ENCODE assay signal across 9 cellular contexts in the genomic region with DNA sequence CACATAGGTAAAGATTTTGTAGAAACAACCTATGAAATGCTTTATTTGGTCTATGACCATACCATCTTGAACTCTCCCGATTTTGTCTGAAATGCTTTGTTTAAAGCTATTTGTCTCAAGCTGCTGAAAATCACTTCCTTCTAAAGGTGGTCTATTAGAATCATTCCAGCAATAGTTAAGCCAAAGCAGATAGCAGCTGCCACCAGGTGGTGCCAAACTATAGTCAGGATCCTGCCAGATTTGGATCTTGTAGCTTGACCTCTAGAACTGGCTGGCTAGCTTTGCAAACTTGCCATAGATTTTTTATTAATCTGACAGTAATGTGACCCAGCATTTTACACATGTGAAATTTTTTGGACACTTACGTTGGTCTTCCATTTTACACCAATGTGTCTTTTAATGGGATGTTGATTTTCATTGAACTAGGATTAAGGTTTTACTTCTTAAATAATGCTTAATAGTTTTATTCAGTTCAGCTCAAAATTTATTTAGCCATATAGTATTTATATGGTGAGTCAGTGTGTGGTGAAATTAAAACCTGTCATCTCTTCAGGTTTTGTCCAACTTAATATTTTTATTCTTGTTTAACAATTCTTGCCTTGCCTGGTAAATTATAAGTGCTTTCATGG. TPM values are rescaled to one million over a fixed set of nuclear protein-coding genes. Genes with fewer than 3 reads are reported as not detected.
DNase-seq lines count a peak whose midpoint lies in the region; ATAC-seq and TF ChIP-seq lines count a peak whose summit lies in the region.
"Had no signal": no experiment of that assay in that cellular context is flagged by ENCODE, and none has a peak within 500 bp of the region (broad histone marks: within the 10 kb centered on the region; RNA-seq: fewer than 3 reads in every experiment).

No MANE protein-coding gene starts in this region.

- 54 to 60% methylated on average over 2 of the region's 2 CpGs for WGBS in sigmoid colon, 2 donors

- no peak overlapping the region for H2AFZ ChIP-seq in Loucy (ENCODE audit: low read length)

- no peaks in the 10 kb centered on the region for H3K79me2 ChIP-seq in Loucy (ENCODE audit: insufficient read depth, low read length)

- H3K27me3 ChIP-seq in Loucy (ENCODE audit: insufficient read depth, low read length, poor library complexity, severe bottlenecking) (no peaks in the 10 kb centered on the region), sigmoid colon (no peaks in the 10 kb centered on the region)

- DNase-seq in activated CD8-positive, alpha-beta memory T cell treated with anti-CD3 and anti-CD28 coated beads, Interleukin-2, amount 10 ng/mL, durations not matched to agents 7 days and 5 days, result peak; percentile 50
- no peak for DNase-seq in activated CD8-positive, alpha-beta memory T cell treated with anti-CD3 and anti-CD28 coated beads, Interleukin-2, amount 50 U/mL, for 4 hours
- DNase-seq in activated B cell treated with CpG ODN at 0.5 μM for 24 hours (no peak), glutamatergic neuron (peak; percentile 71), sigmoid colon (no peak)
- DNase-seq in activated T-cell treated with anti-CD3 and anti-CD28 coated beads, Interleukin-2, amount 50 U/mL, for 4 hours, result no peak

- no peak overlapping the region for H3K4me3 ChIP-seq in Loucy (ENCODE audit: low read length, poor library complexity, severe bottlenecking)
- no peak overlapping the region for H3K4me3 ChIP-seq in sigmoid colon

- TF ChIP-seq CTCF in Loucy (conservative IDR thresholded peaks at IDR 0.05; ENCODE audit: low read length) (peak; percentile 90), activated B cell treated with CpG ODN at 0.5 μM for 24 hours (IDR thresholded peaks at IDR 0.05) (no peak), glutamatergic neuron (IDR thresholded peaks at IDR 0.05; ENCODE audit: partially characterized antibody, unreplicated experiment) (peak; percentile 48), sigmoid colon (IDR thresholded peaks at IDR 0.05) (peak in 3 of 4 experiments; percentile 19 to 58 (median 22))

- H3K27ac Mint-ChIP-seq in activated CD8-positive, alpha-beta memory T cell treated with anti-CD3 and anti-CD28 coated beads, Interleukin-2, amount 10 ng/mL, durations not matched to agents 7 days and 5 days, result no peak overlapping the region
- H3K27ac Mint-ChIP-seq in activated B cell treated with CpG ODN at 0.5 μM for 24 hours (no peak overlapping the region), glutamatergic neuron (ENCODE audit: unreplicated experiment) (no peak overlapping the region)
- H3K27ac Mint-ChIP-seq: activated naive CD4-positive, alpha-beta T cell treated with anti-CD3 and anti-CD28 coated beads, Interleukin-2, amount 50 U/mL, for 24 hours had no signal

- H3K36me3 ChIP-seq in Loucy (ENCODE audit: insufficient read depth, low read length), result no peaks in the 10 kb centered on the region; the same call in 1 of the 2 replicates
- H3K36me3 ChIP-seq in sigmoid colon, result peaks cover 15 to 50% (median 30%) of the 10 kb centered on the region in 4 donors

- H3K4me2 ChIP-seq in Loucy (ENCODE audit: low read depth, low read length, poor library complexity, severe bottlenecking), result no peak overlapping the region

- no peak for TF ChIP-seq EP300 in sigmoid colon (IDR thresholded peaks at IDR 0.05)

- no peak overlapping the region for H3K27ac ChIP-seq in sigmoid colon

- CTCF ChIA-PET in activated CD8-positive, alpha-beta memory T cell treated with anti-CD3 and anti-CD28 coated beads, Interleukin-2, amount 10 ng/mL, durations not matched to agents 7 days and 5 days (lab: Charles Lee), result interaction anchor here (0.7 to 5.2 kb wide), 20 partner anchors 9 to 257 kb away, joined by 3 to 50 read pairs (median 4); a partner anchor contains a TSS
- CTCF ChIA-PET in activated B cell treated with CpG ODN at 0.5 μM for 24 hours (lab: Charles Lee), result interaction anchor here (0.6 to 4.5 kb wide), 16 partner anchors 9 to 1576 kb away, joined by 3 to 18 read pairs (median 3); a partner anchor contains a TSS

- H3K9me2 ChIP-seq in Loucy (replicated peaks; ENCODE audit: low read depth, low read length), result no peaks in the 10 kb centered on the region

- intact Hi-C loops in activated B cell treated with CpG ODN at 0.5 μM for 24 hours (cut with micrococcal nuclease), result loop anchor here (1.0 to 5.0 kb wide), 2 partner anchors 252 to 1017 kb away; no protein-coding TSS in a partner anchor
- intact Hi-C loops in sigmoid colon (cut with DNase I), result no loop called here

- no peaks in the 10 kb centered on the region for H3K9me3 Mint-ChIP-seq in activated CD8-positive, alpha-beta memory T cell treated with anti-CD3 and anti-CD28 coated beads, Interleukin-2, amount 10 ng/mL, durations not matched to agents 7 days and 5 days (ENCODE audit: low read depth)
- H3K9me3 Mint-ChIP-seq in activated B cell treated with CpG ODN at 0.5 μM for 24 hours (no peaks in the 10 kb centered on the region), glutamatergic neuron (ENCODE audit: unreplicated experiment) (no peaks in the 10 kb centered on the region)
- no peaks in the 10 kb centered on the region for H3K9me3 Mint-ChIP-seq in activated T-cell treated with anti-CD3 and anti-CD28 coated beads, Interleukin-2, amount 50 U/mL, for 4 hours
- H3K9me3 Mint-ChIP-seq: activated naive CD4-positive, alpha-beta T cell treated with anti-CD3 and anti-CD28 coated beads, Interleukin-2, amount 50 U/mL, for 24 hours had no signal

- no peaks in the 10 kb centered on the region for H3F3A ChIP-seq in Loucy (ENCODE audit: low read depth)

- ATAC-seq in activated CD8-positive, alpha-beta memory T cell treated with anti-CD3 and anti-CD28 coated beads, Interleukin-2, amount 10 ng/mL, durations not matched to agents 7 days and 5 days, result no peak
- ATAC-seq in activated B cell treated with CpG ODN at 0.5 μM for 24 hours (ENCODE audit: low read depth) (peak; percentile 28), GM19351 (IDR thresholded peaks at IDR 0.05; ENCODE audit: unreplicated experiment) (no peak)
- no peak for ATAC-seq in activated T-cell treated with anti-CD3 and anti-CD28 coated beads, Interleukin-2, amount 50 U/mL, for 4 hours

- no peaks in the 10 kb centered on the region for H4K20me1 ChIP-seq in Loucy (ENCODE audit: insufficient read depth, low read length, poor library complexity, severe bottlenecking)

- H3K9me3 ChIP-seq in Loucy (ENCODE audit: insufficient read depth, low read depth, low read length), result no peaks in the 10 kb centered on the region
- no peaks in the 10 kb centered on the region for H3K9me3 ChIP-seq in sigmoid colon

- POLR2A ChIA-PET in activated B cell treated with CpG ODN at 0.5 μM for 24 hours (lab: Charles Lee), result interaction anchor here (0.5 to 4.2 kb wide), 3 partner anchors 19 to 152 kb away, joined by 3 to 20 read pairs (median 8); a partner anchor contains a TSS

- TF ChIP-seq POLR2A in sigmoid colon (IDR thresholded peaks at IDR 0.05), result no peak

- H3K9ac ChIP-seq in Loucy (ENCODE audit: low read depth, low read length, poor library complexity, severe bottlenecking), result no peak overlapping the region

- no peaks in the 10 kb centered on the region for H3K4me1 ChIP-seq in Loucy (ENCODE audit: insufficient read depth, low read length, poor library complexity, severe bottlenecking)
- no peaks in the 10 kb centered on the region for H3K4me1 ChIP-seq in sigmoid colon

- no peaks in the 10 kb centered on the region for H3K27me3 Mint-ChIP-seq in activated CD8-positive, alpha-beta memory T cell treated with anti-CD3 and anti-CD28 coated beads, Interleukin-2, amount 10 ng/mL, durations not matched to agents 7 days and 5 days
- H3K27me3 Mint-ChIP-seq in activated B cell treated with CpG ODN at 0.5 μM for 24 hours (no peaks in the 10 kb centered on the region), glutamatergic neuron (ENCODE audit: unreplicated experiment) (no peaks in the 10 kb centered on the region)
- no peaks in the 10 kb centered on the region for H3K27me3 Mint-ChIP-seq in activated T-cell treated with anti-CD3 and anti-CD28 coated beads, Interleukin-2, amount 50 U/mL, for 4 hours (ENCODE audit: low read depth)
- H3K27me3 Mint-ChIP-seq: activated naive CD4-positive, alpha-beta T cell treated with anti-CD3 and anti-CD28 coated beads, Interleukin-2, amount 50 U/mL, for 24 hours had no signal

- peaks cover 62% of the 10 kb centered on the region for H3K36me3 Mint-ChIP-seq in activated CD8-positive, alpha-beta memory T cell treated with anti-CD3 and anti-CD28 coated beads, Interleukin-2, amount 10 ng/mL, durations not matched to agents 7 days and 5 days
- H3K36me3 Mint-ChIP-seq in activated B cell treated with CpG ODN at 0.5 μM for 24 hours (ENCODE audit: low read depth), result peaks cover 46% of the 10 kb centered on the region
- no peaks in the 10 kb centered on the region for H3K36me3 Mint-ChIP-seq in glutamatergic neuron (ENCODE audit: unreplicated experiment)
- H3K36me3 Mint-ChIP-seq in activated T-cell treated with anti-CD3 and anti-CD28 coated beads, Interleukin-2, amount 50 U/mL, for 4 hours (ENCODE audit: insufficient read depth), result peaks cover 65% of the 10 kb centered on the region

- peaks cover 2% of the 10 kb centered on the region for H3K4me1 Mint-ChIP-seq in activated CD8-positive, alpha-beta memory T cell treated with anti-CD3 and anti-CD28 coated beads, Interleukin-2, amount 10 ng/mL, durations not matched to agents 7 days and 5 days
- H3K4me1 Mint-ChIP-seq in activated B cell treated with CpG ODN at 0.5 μM for 24 hours, result peaks cover 3% of the 10 kb centered on the region
- H3K4me1 Mint-ChIP-seq in glutamatergic neuron (ENCODE audit: low read depth, unreplicated experiment), result peaks cover 1% of the 10 kb centered on the region
- no peaks in the 10 kb centered on the region for H3K4me1 Mint-ChIP-seq in activated T-cell treated with anti-CD3 and anti-CD28 coated beads, Interleukin-2, amount 50 U/mL, for 4 hours (ENCODE audit: low read depth)
- H3K4me1 Mint-ChIP-seq: activated naive CD4-positive, alpha-beta T cell treated with anti-CD3 and anti-CD28 coated beads, Interleukin-2, amount 50 U/mL, for 24 hours had no signal

- H3K4me3 Mint-ChIP-seq in activated CD8-positive, alpha-beta memory T cell treated with anti-CD3 and anti-CD28 coated beads, Interleukin-2, amount 10 ng/mL, durations not matched to agents 7 days and 5 days, result no peak overlapping the region
- H3K4me3 Mint-ChIP-seq in activated B cell treated with CpG ODN at 0.5 μM for 24 hours (no peak overlapping the region), glutamatergic neuron (ENCODE audit: unreplicated experiment) (no peak overlapping the region)
- no peak overlapping the region for H3K4me3 Mint-ChIP-seq in activated T-cell treated with anti-CD3 and anti-CD28 coated beads, Interleukin-2, amount 50 U/mL, for 4 hours
- H3K4me3 Mint-ChIP-seq: activated naive CD4-positive, alpha-beta T cell treated with anti-CD3 and anti-CD28 coated beads, Interleukin-2, amount 50 U/mL, for 24 hours had no signal

RNA-seq across cellular contexts. Expression of a gene that starts 19.7 kb away (rescaled TPM):
- total RNA-seq in activated CD8-positive, alpha-beta memory T cell treated with anti-CD3 and anti-CD28 coated beads, Interleukin-2, amount 10 ng/mL, durations not matched to agents 7 days and 5 days, result 10 to 100 TPM; 33.9 to 44.6 TPM
- total RNA-seq in activated B cell treated with CpG ODN at 0.5 μM for 24 hours (50.6 and 52.8 TPM in 2 replicates), glutamatergic neuron (ENCODE audit: unreplicated experiment) (32.7 TPM), sigmoid colon (10 to 100 TPM; 11.6 to 18.4 (median 15.7) TPM)
- 10 to 100 TPM; 15.3 to 18.4 (median 15.6) TPM for polyA plus RNA-seq in sigmoid colon
- total RNA-seq in activated T-cell treated with anti-CD3 and anti-CD28 coated beads, Interleukin-2, amount 50 U/mL, for 4 hours, result 10 to 100 TPM; 51.9 to 56.0 (median 53.9) TPM

RNA-seq across cellular contexts. Expression of a gene that starts 38.0 kb away (rescaled TPM):
- 100 to 1,000 TPM; 579 to 898 TPM for total RNA-seq in activated CD8-positive, alpha-beta memory T cell treated with anti-CD3 and anti-CD28 coated beads, Interleukin-2, amount 10 ng/mL, durations not matched to agents 7 days and 5 days
- total RNA-seq in activated B cell treated with CpG ODN at 0.5 μM for 24 hours (675 and 769 TPM in 2 replicates), glutamatergic neuron (ENCODE audit: unreplicated experiment) (1,663 TPM), sigmoid colon (100 to 1,000 TPM; 425 to 581 (median 497) TPM)
- 100 to 1,000 TPM; 301 to 409 (median 326) TPM for polyA plus RNA-seq in sigmoid colon
- total RNA-seq in activated T-cell treated with anti-CD3 and anti-CD28 coated beads, Interleukin-2, amount 50 U/mL, for 4 hours, result 1,000 to 10,000 TPM; 1,584 to 1,612 (median 1,605) TPM

Comparison
In these comparisons a context has a peak if more than half of its experiments do, and no peak if none do; other contexts are left out.
1. DNase-seq: peak in activated CD8-positive, alpha-beta memory T cell treated with anti-CD3 and anti-CD28 coated beads, Interleukin-2, amount 10 ng/mL, durations not matched to agents 7 days and 5 days (single experiment) and glutamatergic neuron (single experiment); none in activated CD8-positive, alpha-beta memory T cell treated with anti-CD3 and anti-CD28 coated beads, Interleukin-2, amount 50 U/mL, for 4 hours (single experiment), activated B cell treated with CpG ODN at 0.5 μM for 24 hours (single experiment), sigmoid colon (single experiment) and activated T-cell treated with anti-CD3 and anti-CD28 coated beads, Interleukin-2, amount 50 U/mL, for 4 hours (single experiment).